Comparison of ENCODE assay signal across 8 cellular contexts in genomic region chr3:171809513-171810277, GRCh38. TPM values are rescaled to one million over a fixed set of nuclear protein-coding genes. Genes with fewer than 3 reads are reported as not detected.
DNase-seq lines count a peak whose midpoint lies in the region; TF ChIP-seq lines count a peak whose summit lies in the region.

No MANE protein-coding gene starts in this region.

- H3K4me3 ChIP-seq in HEK293 (ENCODE audit: low read depth, low read length) = peak overlapping the region; percentile 63
- H3K4me3 ChIP-seq in NB4 (ENCODE audit: low read depth, low read length) = peak overlapping the region; percentile 60

- POLR2A ChIA-PET in HEK293 (lab: Yijun Ruan, JAX) = interaction anchor here (0.6 to 1.3 kb wide), 5 partner anchors 13 to 170 kb away, joined by 3 to 4 read pairs (median 4); no protein-coding TSS in a partner anchor

- CTCF ChIA-PET in HEK293 (lab: Yijun Ruan, JAX) = interaction anchor here (3.7 kb wide), 1 partner anchor 20 kb away, joined by 19 read pairs; no protein-coding TSS in a partner anchor

- TF ChIP-seq CTCF in HEK293 (tag by site-specific recombination; IDR thresholded peaks at IDR 0.05) (no peak), NB4 (IDR thresholded peaks at IDR 0.05; ENCODE audit: low read depth, low read length) (no peak), VCaP (conservative IDR thresholded peaks at IDR 0.05) (no peak), chondrocyte (IDR thresholded peaks at IDR 0.05) (peak; percentile 45)

- TF ChIP-seq POLR2A in NB4 (IDR thresholded peaks at IDR 0.05; ENCODE audit: extremely low read depth, insufficient read length) = peak; percentile 24

- H3K27ac Mint-ChIP-seq in chondrocyte (ENCODE audit: unreplicated experiment) = peak overlapping the region; percentile 93

- no peaks in the 10 kb centered on the region for H3K36me3 ChIP-seq in HEK293 (ENCODE audit: control insufficient read depth in 2 of 2, insufficient read depth in 1 of 2, low read length in 2 of 2)

- no peaks in the 10 kb centered on the region for H3K27me3 ChIP-seq in layer of hippocampus (ENCODE audit: control insufficient read depth, insufficient read depth, low read length)

- no peaks in the 10 kb centered on the region for H3K36me3 Mint-ChIP-seq in chondrocyte (ENCODE audit: low read depth)

- H3K4me1 Mint-ChIP-seq in chondrocyte (ENCODE audit: low read depth) = peaks cover 73% of the 10 kb centered on the region

- H3K4me1 ChIP-seq in HEK293 (ENCODE audit: control insufficient read depth, insufficient read depth, low read length) = peaks cover 4% of the 10 kb centered on the region; the same call in 1 of the 2 replicates

- H3K27ac ChIP-seq in HEK293 (ENCODE audit: extremely low read depth, low read depth, low read length) (peak overlapping the region; percentile 84), VCaP (peak overlapping the region; percentile 60), layer of hippocampus (ENCODE audit: low read depth, low read length) (peak overlapping the region; percentile 96)

- H3K9me3 ChIP-seq in HEK293 (ENCODE audit: control insufficient read depth, insufficient read depth, low read depth, low read length) = no peaks in the 10 kb centered on the region

- peak overlapping the region; percentile 75 for H3K4me3 Mint-ChIP-seq in chondrocyte (ENCODE audit: unreplicated experiment)

- no peaks in the 10 kb centered on the region for H3K27me3 Mint-ChIP-seq in chondrocyte (ENCODE audit: low read depth)

- DNase-seq in NCI-H2107 treated with DMSO at 0.1 percent for 48 hours (lab: John Stamatoyannopoulos, UW; ENCODE audit: unreplicated experiment) (peak; percentile 45), NCI-H2107 (lab: John Stamatoyannopoulos, UW) (no peak), NB4 (ENCODE audit: low read depth) (peak; percentile 86), chondrocyte (ENCODE audit: low spot score) (peak; percentile 94)
- DNase-seq in stimulated activated CD4-positive, alpha-beta T cell treated with anti-CD3 and anti-CD28 coated beads, Interleukin-4, amount 100 ng/mL, for 1 hour = peak; percentile 36

- no peaks in the 10 kb centered on the region for H3K9me3 Mint-ChIP-seq in chondrocyte (ENCODE audit: low read depth)

TF ChIP-seq in HEK293, 187 proteins besides CTCF, POLR2A, EP300 and RAD21 (continues in another document):
- TF ChIP-seq ZNF777 (tag by site-specific recombination; IDR thresholded peaks at IDR 0.05; ENCODE audit: borderline replicate concordance) (no peak), ZNF23 (tag by site-specific recombination; IDR thresholded peaks at IDR 0.05; ENCODE audit: borderline replicate concordance) (no peak), MYNN (tag by site-specific recombination; IDR thresholded peaks at IDR 0.05; ENCODE audit: borderline replicate concordance) (no peak), ZNF133 (tag by site-specific recombination; IDR thresholded peaks at IDR 0.05) (no peak), ZNF513 (tag by site-specific recombination; IDR thresholded peaks at IDR 0.05) (0 out of 2 replicates have a peak, but pooled peaks have one; percentile 22), ZNF621 (tag by site-specific recombination; IDR thresholded peaks at IDR 0.05) (no peak), ZNF544 (tag by site-specific recombination; IDR thresholded peaks at IDR 0.05) (no peak), GLIS2 (tag by site-specific recombination; IDR thresholded peaks at IDR 0.05) (peak; percentile 97), ZNF510 (tag by site-specific recombination; IDR thresholded peaks at IDR 0.05; ENCODE audit: insufficient replicate concordance) (no peak), ZNF473 (tag by site-specific recombination; IDR thresholded peaks at IDR 0.05) (no peak), SP3 (tag by site-specific recombination; IDR thresholded peaks at IDR 0.05) (peak; percentile 50), ZBTB26 (tag by site-specific recombination; optimal IDR thresholded peaks at IDR 0.05) (peak; percentile 92), ZNF610 (tag by site-specific recombination; IDR thresholded peaks at IDR 0.05; ENCODE audit: borderline replicate concordance) (no peak), INSM2 (tag by site-specific recombination; IDR thresholded peaks at IDR 0.05) (peak; percentile 97), ZNF148 (tag by site-specific recombination; IDR thresholded peaks at IDR 0.05; ENCODE audit: borderline replicate concordance) (no peak), OVOL3 (tag by site-specific recombination; IDR thresholded peaks at IDR 0.05) (no peak), ZNF274 (IDR thresholded peaks at IDR 0.05; ENCODE audit: low read length) (no peak), ZNF274 (tag by site-specific recombination; IDR thresholded peaks at IDR 0.05; ENCODE audit: borderline replicate concordance) (no peak), ZIC2 (tag by site-specific recombination; IDR thresholded peaks at IDR 0.05) (peak; percentile 98), ZNF580 (tag by site-specific recombination; IDR thresholded peaks at IDR 0.05) (no peak)

RNA-seq across cellular contexts. Expression of gene PLD1, which starts 0.6 kb away (rescaled TPM):
- total RNA-seq in chondrocyte = 14.7 to 17.0 TPM (median 16.4 TPM) in 3 replicates

RNA-seq across cellular contexts. Expression of gene TMEM212, which starts 33.5 kb away (rescaled TPM):
- total RNA-seq in chondrocyte = not detected in 3 replicates
